1 cellular context compared by ENCODE assay signal in the genomic region with DNA sequence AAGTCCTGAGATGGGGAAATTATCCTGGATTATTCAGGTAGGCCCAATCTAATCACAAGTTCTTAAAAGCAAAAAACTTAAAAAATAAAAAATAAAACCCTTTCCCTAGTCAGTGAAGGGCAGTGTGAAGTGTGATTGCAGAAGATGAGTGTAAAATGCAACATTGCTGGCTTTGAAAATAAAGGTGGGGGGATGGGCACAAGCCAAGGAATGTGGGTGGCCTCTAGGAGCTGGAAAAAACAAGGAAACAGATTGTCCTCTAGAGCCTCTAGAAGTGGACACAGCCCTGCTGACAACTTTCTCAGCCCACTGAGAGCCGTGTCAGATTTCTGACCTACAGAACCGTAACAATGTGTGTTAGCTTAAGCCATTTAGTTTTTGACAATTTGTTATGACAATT.
TF ChIP-seq lines count a peak whose summit lies in the region.

No MANE protein-coding gene starts in this region.

TF ChIP-seq in GM23338, 12 proteins besides CTCF, POLR2A, EP300 and RAD21 (continued from another document):
- no peak for TF ChIP-seq POLR2AphosphoS5 (IDR thresholded peaks at IDR 0.05; ENCODE audit: low read depth)
